Comparison of ENCODE assay signal across 8 cellular contexts in genomic region chr5:10424124-10424731, GRCh38. TPM values are rescaled to one million over a fixed set of nuclear protein-coding genes. Genes with fewer than 3 reads are reported as not detected.
DNase-seq lines count a peak whose midpoint lies in the region; ATAC-seq and TF ChIP-seq lines count a peak whose summit lies in the region.

No MANE protein-coding gene starts in this region.

- no peak for TF ChIP-seq POLR2A in gastroesophageal sphincter (IDR thresholded peaks at IDR 0.05)

- no peaks in the 10 kb centered on the region for H3K79me2 ChIP-seq in Karpas-422 (ENCODE audit: low read length)

- H3K27me3 Mint-ChIP-seq in activated naive CD4-positive, alpha-beta T cell treated with anti-CD3 and anti-CD28 coated beads, Interleukin-2, amount 50 U/mL, for 24 hours = no peaks in the 10 kb centered on the region

- H3K9me3 ChIP-seq in Karpas-422 (ENCODE audit: low read length) (no peaks in the 10 kb centered on the region), gastroesophageal sphincter (no peaks in the 10 kb centered on the region)

- H3K27ac Mint-ChIP-seq in activated naive CD4-positive, alpha-beta T cell treated with anti-CD3 and anti-CD28 coated beads, Interleukin-2, amount 50 U/mL, for 24 hours = peak overlapping the region; percentile 32

- no peak overlapping the region for H3K4me3 ChIP-seq in Karpas-422 (ENCODE audit: low read length)
- H3K4me3 ChIP-seq in gastroesophageal sphincter = no peak overlapping the region

- H3K27me3 ChIP-seq in Karpas-422 (ENCODE audit: low read length) (no peaks in the 10 kb centered on the region), gastroesophageal sphincter (no peaks in the 10 kb centered on the region)

- peaks cover 36% of the 10 kb centered on the region for H3K4me1 Mint-ChIP-seq in activated naive CD4-positive, alpha-beta T cell treated with anti-CD3 and anti-CD28 coated beads, Interleukin-2, amount 50 U/mL, for 24 hours

- TF ChIP-seq EP300 in gastroesophageal sphincter (IDR thresholded peaks at IDR 0.05) = no peak

- H4K20me1 ChIP-seq in Karpas-422 (ENCODE audit: insufficient read depth, low read depth, low read length) = no peaks in the 10 kb centered on the region

- H3K9ac ChIP-seq in Karpas-422 (ENCODE audit: low read length) = no peak overlapping the region

- no peak for DNase-seq in activated naive CD4-positive, alpha-beta T cell treated with Interleukin-2 at 50 U/mL for 16 hours
- DNase-seq in Karpas-422 (peak; percentile 73), retina (peak; percentile 47)

- H3K9me3 Mint-ChIP-seq in activated naive CD4-positive, alpha-beta T cell treated with anti-CD3 and anti-CD28 coated beads, Interleukin-2, amount 50 U/mL, for 24 hours = no peaks in the 10 kb centered on the region

- no peak overlapping the region for H3K4me2 ChIP-seq in Karpas-422 (ENCODE audit: low read depth, low read length, poor library complexity, severe bottlenecking)

- H2AFZ ChIP-seq in Karpas-422 (ENCODE audit: low read length) = no peak overlapping the region

- TF ChIP-seq CTCF in gastroesophageal sphincter (IDR thresholded peaks at IDR 0.05) = peak in 3 of 4 experiments; percentile 8 to 45 (median 34)

- peaks cover 18% of the 10 kb centered on the region for H3K36me3 Mint-ChIP-seq in activated naive CD4-positive, alpha-beta T cell treated with anti-CD3 and anti-CD28 coated beads, Interleukin-2, amount 50 U/mL, for 24 hours

- H3K36me3 ChIP-seq in Karpas-422 (ENCODE audit: insufficient read depth, low read length) (peaks cover 37% of the 10 kb centered on the region; the same call in 1 of the 2 replicates), gastroesophageal sphincter (peaks cover 2 to 94% of the 10 kb centered on the region in 2 donors)

- no peaks in the 10 kb centered on the region for H3K9me2 ChIP-seq in Karpas-422 (replicated peaks; ENCODE audit: insufficient read depth, low read length)

- ATAC-seq in SK-N-SH treated with all-trans-retinoic acid at 6 μM for 48 hours (peak; percentile 82), gastroesophageal sphincter (no peak), GM18502 (IDR thresholded peaks at IDR 0.05; ENCODE audit: poor library complexity, unreplicated experiment) (no peak), HG02798 (IDR thresholded peaks at IDR 0.05; ENCODE audit: poor library complexity, unreplicated experiment) (no peak)

- H3K4me1 ChIP-seq in Karpas-422 (ENCODE audit: low read length) (peaks cover 12% of the 10 kb centered on the region), gastroesophageal sphincter (peaks cover 0 to 16% (median 0%) of the 10 kb centered on the region in 3 donors)

- H3K4me3 Mint-ChIP-seq in activated naive CD4-positive, alpha-beta T cell treated with anti-CD3 and anti-CD28 coated beads, Interleukin-2, amount 50 U/mL, for 24 hours = no peak overlapping the region

- WGBS in gastroesophageal sphincter (ENCODE audit: low coverage in 1 of 2), 2 donors = 60 to 64% methylated on average over 6 of the region's 6 CpGs

- H3K27ac ChIP-seq in Karpas-422 (ENCODE audit: low read length) (no peak overlapping the region), gastroesophageal sphincter (no peak overlapping the region)

TF ChIP-seq in SK-N-SH treated with all-trans-retinoic acid at 6 μM for 48 hours, 23 proteins besides CTCF, POLR2A, EP300 and RAD21:
- TF ChIP-seq, protein P1, sequence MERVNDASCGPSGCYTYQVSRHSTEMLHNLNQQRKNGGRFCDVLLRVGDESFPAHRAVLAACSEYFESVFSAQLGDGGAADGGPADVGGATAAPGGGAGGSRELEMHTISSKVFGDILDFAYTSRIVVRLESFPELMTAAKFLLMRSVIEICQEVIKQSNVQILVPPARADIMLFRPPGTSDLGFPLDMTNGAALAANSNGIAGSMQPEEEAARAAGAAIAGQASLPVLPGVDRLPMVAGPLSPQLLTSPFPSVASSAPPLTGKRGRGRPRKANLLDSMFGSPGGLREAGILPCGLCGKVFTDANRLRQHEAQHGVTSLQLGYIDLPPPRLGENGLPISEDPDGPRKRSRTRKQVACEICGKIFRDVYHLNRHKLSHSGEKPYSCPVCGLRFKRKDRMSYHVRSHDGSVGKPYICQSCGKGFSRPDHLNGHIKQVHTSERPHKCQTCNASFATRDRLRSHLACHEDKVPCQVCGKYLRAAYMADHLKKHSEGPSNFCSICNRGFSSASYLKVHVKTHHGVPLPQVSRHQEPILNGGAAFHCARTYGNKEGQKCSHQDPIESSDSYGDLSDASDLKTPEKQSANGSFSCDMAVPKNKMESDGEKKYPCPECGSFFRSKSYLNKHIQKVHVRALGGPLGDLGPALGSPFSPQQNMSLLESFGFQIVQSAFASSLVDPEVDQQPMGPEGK (CRISPR knock-in tag; IDR thresholded peaks at IDR 0.05; ENCODE audit: borderline replicate concordance) = no peak
- TF ChIP-seq ESRRG (CRISPR knock-in tag; IDR thresholded peaks at IDR 0.05) (no peak), ZC3H10 (CRISPR knock-in tag; IDR thresholded peaks at IDR 0.05) (no peak), TCF4 (CRISPR knock-in tag; IDR thresholded peaks at IDR 0.05; ENCODE audit: borderline replicate concordance) (no peak), ARNTL (CRISPR knock-in tag; IDR thresholded peaks at IDR 0.05; ENCODE audit: borderline replicate concordance, low read depth) (no peak)
- TF ChIP-seq, protein P2, sequence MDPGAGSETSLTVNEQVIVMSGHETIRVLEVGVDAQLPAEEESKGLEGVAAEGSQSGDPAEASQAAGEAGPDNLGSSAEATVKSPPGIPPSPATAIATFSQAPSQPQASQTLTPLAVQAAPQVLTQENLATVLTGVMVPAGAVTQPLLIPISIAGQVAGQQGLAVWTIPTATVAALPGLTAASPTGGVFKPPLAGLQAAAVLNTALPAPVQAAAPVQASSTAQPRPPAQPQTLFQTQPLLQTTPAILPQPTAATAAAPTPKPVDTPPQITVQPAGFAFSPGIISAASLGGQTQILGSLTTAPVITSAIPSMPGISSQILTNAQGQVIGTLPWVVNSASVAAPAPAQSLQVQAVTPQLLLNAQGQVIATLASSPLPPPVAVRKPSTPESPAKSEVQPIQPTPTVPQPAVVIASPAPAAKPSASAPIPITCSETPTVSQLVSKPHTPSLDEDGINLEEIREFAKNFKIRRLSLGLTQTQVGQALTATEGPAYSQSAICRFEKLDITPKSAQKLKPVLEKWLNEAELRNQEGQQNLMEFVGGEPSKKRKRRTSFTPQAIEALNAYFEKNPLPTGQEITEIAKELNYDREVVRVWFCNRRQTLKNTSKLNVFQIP (CRISPR knock-in tag; IDR thresholded peaks at IDR 0.05; ENCODE audit: borderline replicate concordance, low read depth) = no peak
TF ChIP-seq in SK-N-SH treated with all-trans-retinoic acid at 6 μM for 48 hours: peak in this region for 0.

RNA-seq across cellular contexts. Expression of gene ROPN1L, which starts 17.5 kb away (rescaled TPM):
- 1.2 TPM in 1 of 2 replicates, not detected in the other for total RNA-seq in Karpas-422 (2014; rRNA removed; shearing (Covaris generic); ENCODE audit: low replicate concordance)
- total RNA-seq in gastroesophageal sphincter = 1 to 10 TPM in 1 of 4 donors, not detected in 3; 1.1 TPM
